Comparison of ENCODE assay signal across 12 cellular contexts in genomic region chr5:76710991-76711390, GRCh38. TPM values are rescaled to one million over a fixed set of nuclear protein-coding genes. Genes with fewer than 3 reads are reported as not detected.
DNase-seq lines count a peak whose midpoint lies in the region; ATAC-seq and TF ChIP-seq lines count a peak whose summit lies in the region.
"Had no signal": no experiment of that assay in that cellular context is flagged by ENCODE, and none has a peak within 500 bp of the region (broad histone marks: within the 10 kb centered on the region; RNA-seq: fewer than 3 reads in every experiment).

No MANE protein-coding gene starts in this region.

- POLR2A ChIA-PET in activated CD8-positive, alpha-beta T cell treated with anti-CD3 and anti-CD28 coated beads, Interleukin-2, amount 10 ng/mL, durations not matched to agents 7 days and 5 days (lab: Charles Lee): interaction anchor here (1.4 kb wide), 1 partner anchor 10 kb away, joined by 4 read pairs; no protein-coding TSS in a partner anchor

- TF ChIP-seq POLR2A in testis (IDR thresholded peaks at IDR 0.05): no peak

- peaks cover 25% of the 10 kb centered on the region for H3K4me1 Mint-ChIP-seq in activated naive CD8-positive, alpha-beta T cell treated with anti-CD3 and anti-CD28 coated beads for 36 hours
- H3K4me1 Mint-ChIP-seq in activated naive CD8-positive, alpha-beta T cell treated with anti-CD3 and anti-CD28 coated beads, Interleukin-2, amount 50 U/mL, for 24 hours: peaks cover 23% of the 10 kb centered on the region
- peaks cover 36% of the 10 kb centered on the region for H3K4me1 Mint-ChIP-seq in activated CD8-positive, alpha-beta T cell treated with anti-CD3 and anti-CD28 coated beads, Interleukin-2, amount 10 ng/mL, durations not matched to agents 7 days and 5 days (ENCODE audit: low read depth)
- peaks cover 42% of the 10 kb centered on the region for H3K4me1 Mint-ChIP-seq in stimulated activated effector memory CD8-positive, alpha-beta T cell treated with anti-CD3 and anti-CD28 coated beads, Interleukin-12 subunit alpha, Interleukin-12 subunit beta, amount 100 ng/mL, for 72 hours

- no peaks in the 10 kb centered on the region for H3K9me3 ChIP-seq in testis

- H3K36me3 ChIP-seq in testis (ENCODE audit: low read depth, missing control alignments): no peaks in the 10 kb centered on the region

- peaks cover 45% of the 10 kb centered on the region for H3K27me3 Mint-ChIP-seq in activated naive CD8-positive, alpha-beta T cell treated with anti-CD3 and anti-CD28 coated beads for 36 hours
- H3K27me3 Mint-ChIP-seq in activated naive CD8-positive, alpha-beta T cell treated with anti-CD3 and anti-CD28 coated beads, Interleukin-2, amount 50 U/mL, for 24 hours: peaks cover 19% of the 10 kb centered on the region
- peaks cover 5% of the 10 kb centered on the region for H3K27me3 Mint-ChIP-seq in activated CD8-positive, alpha-beta T cell treated with anti-CD3 and anti-CD28 coated beads, Interleukin-2, amount 10 ng/mL, durations not matched to agents 7 days and 5 days (ENCODE audit: low read depth)

- intact Hi-C loops in testis (cut with DNase I; ENCODE audit: low total_unique reads): no loop called here

- no peak overlapping the region for H3K27ac ChIP-seq in testis

- CTCF ChIA-PET in activated CD8-positive, alpha-beta T cell treated with anti-CD3 and anti-CD28 coated beads, Interleukin-2, amount 10 ng/mL, durations not matched to agents 7 days and 5 days (lab: Charles Lee): interaction anchor here (2.8 kb wide), 1 partner anchor 63 kb away, joined by 19 read pairs; no protein-coding TSS in a partner anchor

- H3K4me3 Mint-ChIP-seq in activated naive CD8-positive, alpha-beta T cell treated with anti-CD3 and anti-CD28 coated beads for 36 hours: no peak overlapping the region
- no peak overlapping the region for H3K4me3 Mint-ChIP-seq in activated naive CD8-positive, alpha-beta T cell treated with anti-CD3 and anti-CD28 coated beads, Interleukin-2, amount 50 U/mL, for 24 hours
- H3K4me3 Mint-ChIP-seq in activated CD8-positive, alpha-beta T cell treated with anti-CD3 and anti-CD28 coated beads, Interleukin-2, amount 10 ng/mL, durations not matched to agents 7 days and 5 days: no peak overlapping the region
- peak overlapping the region; percentile 51 for H3K4me3 Mint-ChIP-seq in stimulated activated effector memory CD8-positive, alpha-beta T cell treated with anti-CD3 and anti-CD28 coated beads, Interleukin-12 subunit alpha, Interleukin-12 subunit beta, amount 100 ng/mL, for 72 hours
- H3K4me3 Mint-ChIP-seq: activated naive CD8-positive, alpha-beta T cell; dendritic cell treated with granulocyte-macrophage colony-stimulating factor and Interleukin-4, amounts not matched to agents 40 ng/mL and 50 ng/mL, for 4 days had no signal

- no peaks in the 10 kb centered on the region for H3K36me3 Mint-ChIP-seq in activated naive CD8-positive, alpha-beta T cell treated with anti-CD3 and anti-CD28 coated beads for 36 hours
- no peaks in the 10 kb centered on the region for H3K36me3 Mint-ChIP-seq in activated naive CD8-positive, alpha-beta T cell treated with anti-CD3 and anti-CD28 coated beads, Interleukin-2, amount 50 U/mL, for 24 hours (ENCODE audit: low read depth)
- peaks cover 18% of the 10 kb centered on the region for H3K36me3 Mint-ChIP-seq in activated CD8-positive, alpha-beta T cell treated with anti-CD3 and anti-CD28 coated beads, Interleukin-2, amount 10 ng/mL, durations not matched to agents 7 days and 5 days (ENCODE audit: low read depth)
- H3K36me3 Mint-ChIP-seq in stimulated activated effector memory CD8-positive, alpha-beta T cell treated with anti-CD3 and anti-CD28 coated beads, Interleukin-12 subunit alpha, Interleukin-12 subunit beta, amount 100 ng/mL, for 72 hours: peaks cover 37% of the 10 kb centered on the region

- H3K27me3 ChIP-seq in testis: no peaks in the 10 kb centered on the region

- no peak overlapping the region for H3K4me3 ChIP-seq in testis

- no peak for ATAC-seq in activated naive CD8-positive, alpha-beta T cell treated with anti-CD3 and anti-CD28 coated beads, Interleukin-2, amount 50 U/mL, for 24 hours
- peak; percentile 28 for ATAC-seq in HG03175 (IDR thresholded peaks at IDR 0.05; ENCODE audit: unreplicated experiment)
- no peak for ATAC-seq in activated CD8-positive, alpha-beta T cell treated with anti-CD3 and anti-CD28 coated beads, Interleukin-2, amount 10 ng/mL, durations not matched to agents 7 days and 5 days
- peak; percentile 73 for ATAC-seq in stimulated activated effector memory CD8-positive, alpha-beta T cell treated with anti-CD3 and anti-CD28 coated beads, Interleukin-12 subunit alpha, Interleukin-12 subunit beta, amount 100 ng/mL, for 72 hours
- ATAC-seq in HG03442 (IDR thresholded peaks at IDR 0.05; ENCODE audit: unreplicated experiment): no peak

- H3K27ac Mint-ChIP-seq in activated naive CD8-positive, alpha-beta T cell treated with anti-CD3 and anti-CD28 coated beads for 36 hours: peak overlapping the region; percentile 42
- H3K27ac Mint-ChIP-seq in activated naive CD8-positive, alpha-beta T cell treated with anti-CD3 and anti-CD28 coated beads, Interleukin-2, amount 50 U/mL, for 24 hours: no peak overlapping the region
- peak overlapping the region; percentile 21 for H3K27ac Mint-ChIP-seq in activated CD8-positive, alpha-beta T cell treated with anti-CD3 and anti-CD28 coated beads, Interleukin-2, amount 10 ng/mL, durations not matched to agents 7 days and 5 days
- peak overlapping the region; percentile 90 for H3K27ac Mint-ChIP-seq in stimulated activated effector memory CD8-positive, alpha-beta T cell treated with anti-CD3 and anti-CD28 coated beads, Interleukin-12 subunit alpha, Interleukin-12 subunit beta, amount 100 ng/mL, for 72 hours
- H3K27ac Mint-ChIP-seq: activated naive CD8-positive, alpha-beta T cell; dendritic cell treated with granulocyte-macrophage colony-stimulating factor and Interleukin-4, amounts not matched to agents 40 ng/mL and 50 ng/mL, for 4 days had no signal

- 72 to 87% methylated on average over 4 of the region's 4 CpGs for WGBS in testis, 2 donors

- DNase-seq in activated naive CD8-positive, alpha-beta T cell treated with anti-CD3 and anti-CD28 coated beads for 36 hours: no peak
- no peak for DNase-seq in activated naive CD8-positive, alpha-beta T cell treated with anti-CD3 and anti-CD28 coated beads, Interleukin-2, amount 50 U/mL, for 24 hours
- DNase-seq in activated CD8-positive, alpha-beta T cell treated with anti-CD3 and anti-CD28 coated beads, Interleukin-2, amount 10 ng/mL, durations not matched to agents 7 days and 5 days: no peak
- no peak for DNase-seq in stimulated activated effector memory CD8-positive, alpha-beta T cell treated with anti-CD3 and anti-CD28 coated beads, Interleukin-12 subunit alpha, Interleukin-12 subunit beta, amount 100 ng/mL, for 72 hours (ENCODE audit: low spot score in 2 of 2)
- no peak for DNase-seq in KG1 (lab: John Stamatoyannopoulos, UW)
- no peak for DNase-seq in testis
- DNase-seq: activated CD4-positive, alpha-beta T cell treated with anti-CD3 and anti-CD28 coated beads for 4 hours; NCI-H1694 had no signal

- no peaks in the 10 kb centered on the region for H3K4me1 ChIP-seq in testis

- no peaks in the 10 kb centered on the region for H3K9me3 Mint-ChIP-seq in activated naive CD8-positive, alpha-beta T cell treated with anti-CD3 and anti-CD28 coated beads for 36 hours
- no peaks in the 10 kb centered on the region for H3K9me3 Mint-ChIP-seq in activated naive CD8-positive, alpha-beta T cell treated with anti-CD3 and anti-CD28 coated beads, Interleukin-2, amount 50 U/mL, for 24 hours
- no peaks in the 10 kb centered on the region for H3K9me3 Mint-ChIP-seq in activated CD8-positive, alpha-beta T cell treated with anti-CD3 and anti-CD28 coated beads, Interleukin-2, amount 10 ng/mL, durations not matched to agents 7 days and 5 days (ENCODE audit: insufficient read depth)
- H3K9me3 Mint-ChIP-seq in stimulated activated effector memory CD8-positive, alpha-beta T cell treated with anti-CD3 and anti-CD28 coated beads, Interleukin-12 subunit alpha, Interleukin-12 subunit beta, amount 100 ng/mL, for 72 hours: no peaks in the 10 kb centered on the region
- H3K9me3 Mint-ChIP-seq: dendritic cell treated with granulocyte-macrophage colony-stimulating factor and Interleukin-4, amounts not matched to agents 40 ng/mL and 50 ng/mL, for 4 days had no signal

- no peak for TF ChIP-seq CTCF in testis (IDR thresholded peaks at IDR 0.05)

RNA-seq across cellular contexts. Expression of gene F2R, which starts 4.9 kb away (rescaled TPM):
- total RNA-seq in activated naive CD8-positive, alpha-beta T cell treated with anti-CD3 and anti-CD28 coated beads for 36 hours: 1 to 10 TPM; 2.2 to 2.8 TPM
- total RNA-seq in activated CD8-positive, alpha-beta T cell treated with anti-CD3 and anti-CD28 coated beads, Interleukin-2, amount 10 ng/mL, durations not matched to agents 7 days and 5 days: 1 to 10 TPM; 7.5 to 7.9 TPM
- 10 to 100 TPM; 17.9 to 29.9 TPM for total RNA-seq in testis
- polyA plus RNA-seq in testis (ENCODE audit: insufficient read depth, low read depth, low replicate concordance): 28.0 TPM

Comparison
In these comparisons a context has a peak if more than half of its experiments do, and no peak if none do; other contexts are left out.
1. ATAC-seq: peak in HG03175 (single experiment) and stimulated activated effector memory CD8-positive, alpha-beta T cell treated with anti-CD3 and anti-CD28 coated beads, Interleukin-12 subunit alpha, Interleukin-12 subunit beta, amount 100 ng/mL, for 72 hours (single experiment); none in activated naive CD8-positive, alpha-beta T cell treated with anti-CD3 and anti-CD28 coated beads, Interleukin-2, amount 50 U/mL, for 24 hours (single experiment), activated CD8-positive, alpha-beta T cell treated with anti-CD3 and anti-CD28 coated beads, Interleukin-2, amount 10 ng/mL, durations not matched to agents 7 days and 5 days (single experiment) and HG03442 (single experiment).